ENCODE assay signal across 8 cellular contexts in genomic region chr7:32846630-32847225, GRCh38.
DNase-seq lines count a peak whose midpoint lies in the region; ATAC-seq and TF ChIP-seq lines count a peak whose summit lies in the region.

No MANE protein-coding gene starts in this region.

- peak; percentile 64 for DNase-seq in AG10803 (ENCODE audit: low read depth)
- peak; percentile 75 for DNase-seq in NCI-H524 treated with DMSO at 0.1 percent for 48 hours (lab: John Stamatoyannopoulos, UW)
- peak; percentile 93 to 95 for DNase-seq in activated CD4-positive, alpha-beta T cell treated with anti-CD3 and anti-CD28 coated beads, Interleukin-2, amount 50 U/mL, for 48 hours
- peak; percentile 86 for DNase-seq in effector CD4-positive, alpha-beta T cell
- peak; percentile 93 for DNase-seq in medulla oblongata (ENCODE audit: extremely low spot score)
- peak; percentile 87 for DNase-seq in stimulated activated CD8-positive, alpha-beta memory T cell treated with anti-CD3 and anti-CD28 coated beads, Interleukin-15, amount 100 ng/mL, for 1 hour (ENCODE audit: low read depth)

- peak; percentile 100 for ATAC-seq in GM18909 (IDR thresholded peaks at IDR 0.05; ENCODE audit: poor library complexity, unreplicated experiment)
- ATAC-seq in HG03108 (IDR thresholded peaks at IDR 0.05; ENCODE audit: unreplicated experiment) = peak; percentile 99

- H3K4me3 ChIP-seq in AG10803 (ENCODE audit: low read length) = no peak overlapping the region

- TF ChIP-seq CTCF in AG10803 (conservative IDR thresholded peaks at IDR 0.05; ENCODE audit: low read length) = peak; percentile 68
